ENCODE assay signal across 31 cellular contexts in the genomic region with DNA sequence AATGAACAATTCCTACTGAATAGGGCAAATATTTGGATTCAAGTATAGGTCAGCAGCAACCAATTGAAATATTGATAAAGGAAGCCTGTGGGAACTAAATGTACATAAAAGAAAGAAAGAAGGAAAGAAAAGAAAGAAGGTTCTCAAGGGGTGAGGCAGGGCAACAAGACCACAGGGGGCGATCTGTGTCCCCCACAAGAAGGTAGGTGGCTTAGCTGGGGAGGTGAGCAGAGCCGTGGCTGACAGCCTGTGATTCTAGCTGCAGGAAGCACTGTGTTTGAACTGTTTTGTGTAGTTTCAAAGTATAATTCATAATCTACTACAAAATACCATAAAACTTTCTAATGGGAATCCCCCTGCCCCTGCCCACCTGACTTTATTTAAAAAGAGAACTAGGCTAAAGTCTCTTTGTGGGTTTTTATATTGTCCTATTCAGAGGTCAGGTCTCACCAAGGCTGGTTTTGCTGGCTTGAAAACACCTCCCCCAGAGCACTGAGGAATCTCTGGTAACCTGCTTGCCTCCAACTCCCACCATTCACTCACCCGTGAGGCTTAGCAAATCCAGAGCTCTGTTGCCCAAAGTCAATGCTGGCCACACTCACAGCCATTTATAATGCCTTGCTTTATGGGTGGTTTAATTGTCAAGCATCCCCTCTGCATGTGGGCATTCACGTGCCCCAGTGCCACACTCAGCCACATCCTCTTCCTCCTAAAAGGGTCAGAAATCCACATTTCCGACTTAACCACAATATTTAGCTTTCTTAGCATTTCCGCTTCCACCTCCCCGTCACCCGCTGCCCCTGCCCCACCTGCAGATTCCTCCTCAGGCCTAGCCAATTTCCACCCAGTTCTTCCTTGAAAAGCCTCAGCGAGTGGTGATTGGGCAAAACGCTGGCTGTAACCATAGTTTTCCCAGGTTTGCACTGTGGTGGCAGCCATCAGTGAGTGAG. TPM values are rescaled to one million over a fixed set of nuclear protein-coding genes. Genes with fewer than 3 reads are reported as not detected.
A peak's percentile ranks its signal among the peaks of the same experiment; 100 is the strongest.
DNase-seq lines count a peak whose midpoint lies in the region; ATAC-seq and TF ChIP-seq lines count a peak whose summit lies in the region.
"Had no signal": no experiment of that assay in that cellular context is flagged by ENCODE, and none has a peak within 500 bp of the region (broad histone marks: within the 10 kb centered on the region; RNA-seq: fewer than 3 reads in every experiment).

No MANE protein-coding gene starts in this region.

- CTCF ChIA-PET in activated CD4-positive, alpha-beta memory T cell treated with anti-CD3 and anti-CD28 coated beads, Interleukin-2, amount 10 ng/mL, durations not matched to agents 7 days and 5 days (lab: Charles Lee), result interaction anchor here (0.9 to 1.4 kb wide), 2 partner anchors 87 to 146 kb away, joined by 3 to 4 read pairs; no protein-coding TSS in a partner anchor
- CTCF ChIA-PET in activated CD4-positive, alpha-beta memory T cell treated with anti-CD3 and anti-CD28 coated beads for 36 hours (lab: Charles Lee), result interaction anchor here (1.4 kb wide), 1 partner anchor 147 kb away, joined by 3 read pairs; no protein-coding TSS in a partner anchor
- CTCF ChIA-PET in WTC11 (lab: Charles Lee), result interaction anchor here (0.7 to 1.5 kb wide), 4 partner anchors 11 to 428 kb away, joined by 3 to 4 read pairs (median 4); a partner anchor contains a TSS
- CTCF ChIA-PET in RWPE1 (lab: Yijun Ruan, JAX), result no interaction called here

- H3K27me3 Mint-ChIP-seq in activated CD4-positive, alpha-beta memory T cell treated with anti-CD3 and anti-CD28 coated beads, Interleukin-2, amount 10 ng/mL, durations not matched to agents 7 days and 5 days, result peaks cover 26% of the 10 kb centered on the region
- peaks cover 28% of the 10 kb centered on the region for H3K27me3 Mint-ChIP-seq in activated CD4-positive, alpha-beta memory T cell treated with anti-CD3 and anti-CD28 coated beads for 36 hours
- H3K27me3 Mint-ChIP-seq in WTC11 (ENCODE audit: low read depth) (peaks cover 63% of the 10 kb centered on the region), osteocyte (ENCODE audit: unreplicated experiment) (peaks cover 4% of the 10 kb centered on the region)

- intact Hi-C loops in activated CD4-positive, alpha-beta memory T cell treated with anti-CD3 and anti-CD28 coated beads for 36 hours (cut with micrococcal nuclease), result no loop called here

- H3K27ac Mint-ChIP-seq in activated CD4-positive, alpha-beta memory T cell treated with anti-CD3 and anti-CD28 coated beads, Interleukin-2, amount 10 ng/mL, durations not matched to agents 7 days and 5 days, result no peak overlapping the region
- H3K27ac Mint-ChIP-seq in activated CD4-positive, alpha-beta memory T cell treated with anti-CD3 and anti-CD28 coated beads for 36 hours, result no peak overlapping the region
- H3K27ac Mint-ChIP-seq in WTC11 (no peak overlapping the region), osteocyte (ENCODE audit: unreplicated experiment) (no peak overlapping the region)
- H3K27ac Mint-ChIP-seq: activated naive CD4-positive, alpha-beta T cell treated with anti-CD3 and anti-CD28 coated beads, Interleukin-2, amount 50 U/mL, for 72 hours; CD4-positive, CD25-positive, alpha-beta regulatory T cell had no signal

- H3K27ac ChIP-seq in RWPE1, result no peak overlapping the region
- H3K27ac ChIP-seq: colonic mucosa, epithelial cell of prostate, pancreas, skin epidermis, testis had no signal

- POLR2A ChIA-PET in activated CD4-positive, alpha-beta memory T cell treated with anti-CD3 and anti-CD28 coated beads, Interleukin-2, amount 10 ng/mL, durations not matched to agents 7 days and 5 days (lab: Charles Lee), result no interaction called here
- POLR2A ChIA-PET in activated CD4-positive, alpha-beta memory T cell treated with anti-CD3 and anti-CD28 coated beads for 36 hours (lab: Charles Lee), result no interaction called here
- POLR2A ChIA-PET in WTC11 (lab: Charles Lee), result no interaction called here
- POLR2A ChIA-PET in RWPE1 (lab: Yijun Ruan, JAX; ENCODE audit: low non-redundant PET), result no interaction called here

- H3K36me3 Mint-ChIP-seq in activated CD4-positive, alpha-beta memory T cell treated with anti-CD3 and anti-CD28 coated beads, Interleukin-2, amount 10 ng/mL, durations not matched to agents 7 days and 5 days (ENCODE audit: low read depth), result no peaks in the 10 kb centered on the region
- H3K36me3 Mint-ChIP-seq in activated CD4-positive, alpha-beta memory T cell treated with anti-CD3 and anti-CD28 coated beads for 36 hours, result no peaks in the 10 kb centered on the region
- H3K36me3 Mint-ChIP-seq in WTC11 (no peaks in the 10 kb centered on the region), osteocyte (ENCODE audit: unreplicated experiment) (no peaks in the 10 kb centered on the region)
- H3K36me3 Mint-ChIP-seq: activated naive CD4-positive, alpha-beta T cell treated with anti-CD3 and anti-CD28 coated beads, Interleukin-2, amount 50 U/mL, for 72 hours; CD4-positive, CD25-positive, alpha-beta regulatory T cell; T-cell had no signal

- DNase-seq in activated CD4-positive, alpha-beta memory T cell treated with anti-CD3 and anti-CD28 coated beads, Interleukin-2, amount 10 ng/mL, durations not matched to agents 7 days and 5 days, result peak; percentile 18
- no peak for DNase-seq in activated CD4-positive, alpha-beta memory T cell treated with anti-CD3 and anti-CD28 coated beads for 36 hours
- peak; percentile 48 for DNase-seq in MV-4-11 (lab: John Stamatoyannopoulos, UW)
- no peak for DNase-seq in WTC11 (ENCODE audit: low spot score)
- peak; percentile 62 for DNase-seq in osteocyte (ENCODE audit: extremely low spot score, unreplicated experiment)
- DNase-seq in NCI-H774 (lab: John Stamatoyannopoulos, UW), result no peak
- no peak for DNase-seq in RWPE1 (ENCODE audit: low spot score)
- DNase-seq: activated CD4-positive, CD25-positive, alpha-beta regulatory T cell treated with anti-CD3 and anti-CD28 coated beads, Interleukin-2, amount 50 U/mL, for 72 hours; activated CD8-positive, alpha-beta memory T cell treated with anti-CD3 and anti-CD28 coated beads for 24 hours; activated effector memory CD4-positive, alpha-beta T cell treated with Interleukin-2 at 50 U/mL for 16 hours; activated T-cell treated with anti-CD3 and anti-CD28 coated beads, Interleukin-2, amount 50 U/mL, for 1 hour; anterior cingulate cortex; colonic mucosa; effector CD8-positive, alpha-beta T cell; hypothalamus; left colon; MM.1S; NCI-H1436 treated with DMSO at 0.1 percent for 48 hours; NCI-H446; OCI-M1; pancreas; stimulated activated naive CD4-positive, alpha-beta T cell; T-cell; testis had no signal

- TF ChIP-seq CTCF in WTC11 (IDR thresholded peaks at IDR 0.05) (no peak), osteocyte (IDR thresholded peaks at IDR 0.05) (no peak), RWPE1 (conservative IDR thresholded peaks at IDR 0.05; ENCODE audit: low read depth) (no peak)

- no peaks in the 10 kb centered on the region for H3K9me3 Mint-ChIP-seq in activated CD4-positive, alpha-beta memory T cell treated with anti-CD3 and anti-CD28 coated beads, Interleukin-2, amount 10 ng/mL, durations not matched to agents 7 days and 5 days
- no peaks in the 10 kb centered on the region for H3K9me3 Mint-ChIP-seq in activated CD4-positive, alpha-beta memory T cell treated with anti-CD3 and anti-CD28 coated beads for 36 hours
- H3K9me3 Mint-ChIP-seq in WTC11 (no peaks in the 10 kb centered on the region), osteocyte (ENCODE audit: unreplicated experiment) (no peaks in the 10 kb centered on the region)
- H3K9me3 Mint-ChIP-seq: activated naive CD4-positive, alpha-beta T cell treated with anti-CD3 and anti-CD28 coated beads, Interleukin-2, amount 50 U/mL, for 72 hours; nephron; T-cell had no signal

- H3K4me1 Mint-ChIP-seq in activated CD4-positive, alpha-beta memory T cell treated with anti-CD3 and anti-CD28 coated beads, Interleukin-2, amount 10 ng/mL, durations not matched to agents 7 days and 5 days, result peaks cover 11% of the 10 kb centered on the region
- peaks cover 4% of the 10 kb centered on the region for H3K4me1 Mint-ChIP-seq in activated CD4-positive, alpha-beta memory T cell treated with anti-CD3 and anti-CD28 coated beads for 36 hours (ENCODE audit: low read depth)
- H3K4me1 Mint-ChIP-seq in WTC11 (peaks cover 22% of the 10 kb centered on the region), osteocyte (ENCODE audit: unreplicated experiment) (no peaks in the 10 kb centered on the region)

- H3K4me3 Mint-ChIP-seq in activated CD4-positive, alpha-beta memory T cell treated with anti-CD3 and anti-CD28 coated beads, Interleukin-2, amount 10 ng/mL, durations not matched to agents 7 days and 5 days, result no peak overlapping the region
- H3K4me3 Mint-ChIP-seq in activated CD4-positive, alpha-beta memory T cell treated with anti-CD3 and anti-CD28 coated beads for 36 hours, result no peak overlapping the region
- H3K4me3 Mint-ChIP-seq in WTC11 (no peak overlapping the region), osteocyte (ENCODE audit: unreplicated experiment) (no peak overlapping the region)
- H3K4me3 Mint-ChIP-seq: CD4-positive, CD25-positive, alpha-beta regulatory T cell; nephron had no signal

- peak; percentile 56 for ATAC-seq in WTC11
- ATAC-seq in GM18502 (IDR thresholded peaks at IDR 0.05; ENCODE audit: poor library complexity, unreplicated experiment), result no peak
- ATAC-seq: activated naive CD4-positive, alpha-beta T cell treated with anti-CD3 and anti-CD28 coated beads, Interleukin-2, amount 50 U/mL, for 72 hours; HCT116; left colon; pancreas; T-cell had no signal

TF ChIP-seq in WTC11, 78 proteins besides CTCF, POLR2A, EP300 and RAD21 (continues in another document):
- TF ChIP-seq, protein P1, sequence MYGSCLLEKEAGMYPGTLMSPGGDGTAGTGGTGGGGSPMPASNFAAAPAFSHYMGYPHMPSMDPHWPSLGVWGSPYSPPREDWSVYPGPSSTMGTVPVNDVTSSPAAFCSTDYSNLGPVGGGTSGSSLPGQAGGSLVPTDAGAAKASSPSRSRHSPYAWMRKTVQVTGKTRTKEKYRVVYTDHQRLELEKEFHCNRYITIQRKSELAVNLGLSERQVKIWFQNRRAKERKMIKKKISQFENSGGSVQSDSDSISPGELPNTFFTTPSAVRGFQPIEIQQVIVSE (CRISPR knock-in tag; IDR thresholded peaks at IDR 0.05; ENCODE audit: borderline replicate concordance), result no peak
- TF ChIP-seq ELF4 (CRISPR knock-in tag; IDR thresholded peaks at IDR 0.05; ENCODE audit: low read depth), result no peak
- no peak for TF ChIP-seq TEAD1 (CRISPR knock-in tag; IDR thresholded peaks at IDR 0.05)
- no peak for TF ChIP-seq ETV6 (CRISPR knock-in tag; IDR thresholded peaks at IDR 0.05)
- TF ChIP-seq ZNF263 (CRISPR knock-in tag; IDR thresholded peaks at IDR 0.05; ENCODE audit: low read depth), result no peak
- TF ChIP-seq SMAD4 (CRISPR knock-in tag; IDR thresholded peaks at IDR 0.05), result no peak

RNA-seq across cellular contexts. Expression of a gene that starts 36.4 kb away (rescaled TPM):
- total RNA-seq in activated CD4-positive, alpha-beta memory T cell treated with anti-CD3 and anti-CD28 coated beads, Interleukin-2, amount 10 ng/mL, durations not matched to agents 7 days and 5 days, result 100 to 1,000 TPM; 102 to 104 TPM
- 100 to 1,000 TPM; 155 to 158 TPM for total RNA-seq in activated CD4-positive, alpha-beta memory T cell treated with anti-CD3 and anti-CD28 coated beads for 36 hours
- total RNA-seq in WTC11 (2021), result 77.3 to 84.0 TPM (median 78.7 TPM) in 3 replicates
- total RNA-seq in osteocyte, result 93.2 and 94.7 TPM in 2 replicates

Comparison
In these comparisons a context has a peak if more than half of its experiments do, and no peak if none do; other contexts are left out.
1. DNase-seq: peak in activated CD4-positive, alpha-beta memory T cell treated with anti-CD3 and anti-CD28 coated beads, Interleukin-2, amount 10 ng/mL, durations not matched to agents 7 days and 5 days (single experiment), MV-4-11 (single experiment) and osteocyte (single experiment); none in activated CD4-positive, alpha-beta memory T cell treated with anti-CD3 and anti-CD28 coated beads for 36 hours (single experiment), WTC11 (single experiment), NCI-H774 (single experiment) and RWPE1 (single experiment).